Comparison of ENCODE assay signal across 19 cellular contexts in the genomic region with DNA sequence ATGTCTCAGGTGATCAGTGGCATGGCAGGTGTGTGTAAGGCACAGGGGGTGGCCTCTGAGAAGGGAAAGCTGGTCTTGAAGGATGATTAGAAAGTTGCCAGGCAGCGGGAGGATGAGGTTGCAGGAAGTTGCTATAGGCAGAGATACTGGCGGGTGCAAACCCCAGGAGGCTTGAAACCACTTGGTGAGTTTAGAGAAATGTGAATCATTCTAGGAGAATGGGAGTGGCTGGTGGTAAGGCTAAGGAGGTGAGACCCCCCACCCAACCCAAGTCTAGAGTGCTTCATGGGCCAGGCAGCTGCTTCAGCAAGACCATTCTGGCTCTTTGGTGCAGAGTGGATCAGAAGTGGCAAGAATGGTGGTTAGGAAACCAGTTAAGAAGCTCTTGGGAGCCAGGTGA. TPM values are rescaled to one million over a fixed set of nuclear protein-coding genes. Genes with fewer than 3 reads are reported as not detected.
DNase-seq lines count a peak whose midpoint lies in the region; ATAC-seq, FAIRE-seq and TF ChIP-seq lines count a peak whose summit lies in the region.
"Had no signal": no experiment of that assay in that cellular context is flagged by ENCODE, and none has a peak within 500 bp of the region (broad histone marks: within the 10 kb centered on the region; RNA-seq: fewer than 3 reads in every experiment).

No MANE protein-coding gene starts in this region.

- CTCF ChIA-PET in activated naive CD4-positive, alpha-beta T cell treated with anti-CD3 and anti-CD28 coated beads, Interleukin-2, amount 10 ng/mL, durations not matched to agents 7 days and 5 days (lab: Charles Lee) = interaction anchor here (0.8 to 7.0 kb wide), 9 partner anchors 11 to 118 kb away, joined by 3 to 47 read pairs (median 8); a partner anchor contains a TSS
- CTCF ChIA-PET in GM12878 (lab: Yijun Ruan, JAX) = interaction anchor here (0.6 to 8.5 kb wide), 8 partner anchors 11 to 82 kb away, joined by 3 to 60 read pairs (median 8); a partner anchor contains a TSS

- in situ Hi-C loops in GM12878 (cut with MboI) = no loop called here

- no peaks in the 10 kb centered on the region for H3K9me3 Mint-ChIP-seq in activated naive CD4-positive, alpha-beta T cell treated with anti-CD3 and anti-CD28 coated beads, Interleukin-2, amount 10 ng/mL, durations not matched to agents 7 days and 5 days
- H3K9me3 Mint-ChIP-seq in stimulated activated naive CD8-positive, alpha-beta T cell treated with anti-CD3 and anti-CD28 coated beads, Interleukin-15, amount 100 ng/mL, for 72 hours = no peaks in the 10 kb centered on the region
- H3K9me3 Mint-ChIP-seq: nephron had no signal

- H3K9ac ChIP-seq in GM12878 (ENCODE audit: control insufficient read depth, insufficient read depth, low read length) = no peak overlapping the region

- POLR2A ChIA-PET in GM12878 (lab: Charles Lee) = interaction anchor here (0.5 to 1.6 kb wide), 5 partner anchors 9 to 205 kb away, joined by 3 to 5 read pairs (median 4); a partner anchor contains a TSS

- peak; percentile 50 for DNase-seq in activated naive CD4-positive, alpha-beta T cell treated with anti-CD3 and anti-CD28 coated beads, Interleukin-2, amount 10 ng/mL, durations not matched to agents 7 days and 5 days
- DNase-seq in activated naive CD4-positive, alpha-beta T cell (lab: John Stamatoyannopoulos, UW) = no peak
- no peak for DNase-seq in T-helper 17 cell
- DNase-seq in GM12878 (ENCODE audit: low read depth, low spot score) = no peak
- peak in 1 of 2 donors; percentile 75 for DNase-seq in stimulated activated naive CD8-positive, alpha-beta T cell treated with anti-CD3 and anti-CD28 coated beads, Interleukin-15, amount 100 ng/mL, for 72 hours
- DNase-seq in HK-2 (ENCODE audit: unreplicated experiment) = no peak
- no peak for DNase-seq in SIG-M5 treated with dmso at 0.1 percent for 504 hours (lab: John Stamatoyannopoulos, UW; ENCODE audit: unreplicated experiment)
- DNase-seq: adrenal gland; cerebellar nuclear complex; DMS 273 treated with DMSO at 0.1 percent for 48 hours; foreskin fibroblast; KBM-7; lower lobe of right lung; NCI-H1092 treated with DMSO at 0.1 percent for 48 hours; stimulated activated CD4-positive, alpha-beta T cell treated with anti-CD3 and anti-CD28 coated beads, Interleukin-12 subunit alpha, Interleukin-12 subunit beta, amount 100 ng/mL, for 4 hours had no signal

- no TSS peak for BruUV-seq in GM12878 (replicated peaks; lab: Mats Ljungman, UMichigan)

- no peak overlapping the region for H3K4me2 ChIP-seq in GM12878 (ENCODE audit: control insufficient read depth, insufficient read depth)

- RAD21 ChIA-PET in GM12878 (lab: Charles Lee; ENCODE audit: unreplicated experiment) = interaction anchor here (1.3 to 4.4 kb wide), 4 partner anchors 8 to 81 kb away, joined by 3 to 22 read pairs (median 8); a partner anchor contains a TSS

- H3K27me3 Mint-ChIP-seq in activated naive CD4-positive, alpha-beta T cell treated with anti-CD3 and anti-CD28 coated beads, Interleukin-2, amount 10 ng/mL, durations not matched to agents 7 days and 5 days = no peaks in the 10 kb centered on the region
- H3K27me3 Mint-ChIP-seq in T-helper 17 cell = no peaks in the 10 kb centered on the region
- no peaks in the 10 kb centered on the region for H3K27me3 Mint-ChIP-seq in stimulated activated naive CD8-positive, alpha-beta T cell treated with anti-CD3 and anti-CD28 coated beads, Interleukin-15, amount 100 ng/mL, for 72 hours

- TF ChIP-seq POLR2A in GM12878 (IDR thresholded peaks at IDR 0.05; ENCODE audit: low read depth, low read length) (no peak), gastroesophageal sphincter (IDR thresholded peaks at IDR 0.05) (no peak)

- H3K27me3 ChIP-seq in GM12878 (replicated peaks in 1 of 2; ENCODE audit: control insufficient read depth in 2 of 2, insufficient read depth in 2 of 2, low read length in 1 of 2) (no peaks in the 10 kb centered on the region), gastroesophageal sphincter (peaks cover 13% of the 10 kb centered on the region)
- H3K27me3 ChIP-seq: adrenal gland had no signal

- ATAC-seq in T-helper 17 cell (peak; percentile 10), GM12878 (peak; percentile 70), gastroesophageal sphincter (no peak)
- ATAC-seq in stimulated activated naive CD8-positive, alpha-beta T cell treated with anti-CD3 and anti-CD28 coated beads, Interleukin-15, amount 100 ng/mL, for 72 hours = peak; percentile 88
- ATAC-seq: lower lobe of right lung had no signal

- 4% methylated on average over 2 of the region's 2 CpGs for WGBS in GM12878 (ENCODE audit: insufficient coverage, insufficient replicate concordance, low lambda C conversion rate, missing lambda C conversion rate)
- 86 to 97% methylated on average over 2 of the region's 2 CpGs for WGBS in gastroesophageal sphincter (ENCODE audit: low coverage in 1 of 2), 2 donors

- TF ChIP-seq RAD21 in GM12878 (IDR thresholded peaks at IDR 0.05; ENCODE audit: insufficient read depth, low read depth, low read length) = no peak

- H3K4me1 Mint-ChIP-seq in activated naive CD4-positive, alpha-beta T cell treated with anti-CD3 and anti-CD28 coated beads, Interleukin-2, amount 10 ng/mL, durations not matched to agents 7 days and 5 days = peaks cover 57% of the 10 kb centered on the region
- H3K4me1 Mint-ChIP-seq in T-helper 17 cell = peaks cover 56% of the 10 kb centered on the region
- H3K4me1 Mint-ChIP-seq in stimulated activated naive CD8-positive, alpha-beta T cell treated with anti-CD3 and anti-CD28 coated beads, Interleukin-15, amount 100 ng/mL, for 72 hours = peaks cover 71% of the 10 kb centered on the region

- TF ChIP-seq CTCF in GM12878 (IDR thresholded peaks at IDR 0.05 in 2 of 3, conservative IDR thresholded peaks at IDR 0.05 in 1 of 3; ENCODE audit: control insufficient read depth in 2 of 3, extremely low read depth in 1 of 3, insufficient read depth in 1 of 3, low read depth in 3 of 3, low read length in 3 of 3) (no peak), gastroesophageal sphincter (IDR thresholded peaks at IDR 0.05) (no peak)

- no peaks in the 10 kb centered on the region for H3K79me2 ChIP-seq in GM12878 (ENCODE audit: control insufficient read depth, insufficient read depth, low read length)

- H3K36me3 ChIP-seq in GM12878 (ENCODE audit: control insufficient read depth in 2 of 2, insufficient read depth in 2 of 2, low read length in 1 of 2) (no peaks in the 10 kb centered on the region; a peak in 2 of 4 replicates), gastroesophageal sphincter (peaks cover 0 to 2% of the 10 kb centered on the region in 2 donors)
- H3K36me3 ChIP-seq: adrenal gland, lower lobe of right lung had no signal

- peaks cover 47% of the 10 kb centered on the region for H3K36me3 Mint-ChIP-seq in activated naive CD4-positive, alpha-beta T cell treated with anti-CD3 and anti-CD28 coated beads, Interleukin-2, amount 10 ng/mL, durations not matched to agents 7 days and 5 days
- H3K36me3 Mint-ChIP-seq in T-helper 17 cell (ENCODE audit: low read depth) = peaks cover 16% of the 10 kb centered on the region

- H3K4me3 Mint-ChIP-seq in activated naive CD4-positive, alpha-beta T cell treated with anti-CD3 and anti-CD28 coated beads, Interleukin-2, amount 10 ng/mL, durations not matched to agents 7 days and 5 days = peak overlapping the region; percentile 8
- peak overlapping the region; percentile 79 for H3K4me3 Mint-ChIP-seq in T-helper 17 cell
- peak overlapping the region; percentile 61 to 64 for H3K4me3 Mint-ChIP-seq in stimulated activated naive CD8-positive, alpha-beta T cell treated with anti-CD3 and anti-CD28 coated beads, Interleukin-15, amount 100 ng/mL, for 72 hours
- H3K4me3 Mint-ChIP-seq: nephron had no signal

- no peak overlapping the region for H2AFZ ChIP-seq in GM12878 (ENCODE audit: control insufficient read depth, low read depth, low read length)

- no peak for TF ChIP-seq EP300 in GM12878 (IDR thresholded peaks at IDR 0.05; ENCODE audit: borderline replicate concordance in 1 of 2, control insufficient read depth in 1 of 2, low read depth in 2 of 2, low read length in 2 of 2)
- no peak for TF ChIP-seq EP300 in gastroesophageal sphincter (IDR thresholded peaks at IDR 0.05)

- peak overlapping the region; percentile 86 for H3K27ac Mint-ChIP-seq in activated naive CD4-positive, alpha-beta T cell treated with anti-CD3 and anti-CD28 coated beads, Interleukin-2, amount 10 ng/mL, durations not matched to agents 7 days and 5 days
- peak overlapping the region; percentile 94 for H3K27ac Mint-ChIP-seq in T-helper 17 cell
- H3K27ac Mint-ChIP-seq in stimulated activated naive CD8-positive, alpha-beta T cell treated with anti-CD3 and anti-CD28 coated beads, Interleukin-15, amount 100 ng/mL, for 72 hours = peak overlapping the region; percentile 90 to 97

- peak; percentile 78 for FAIRE-seq in GM12878 (lab: Jason Lieb, UNC)
- FAIRE-seq: endometrium had no signal

- H3K27ac ChIP-seq in GM12878 (ENCODE audit: control insufficient read depth, insufficient read depth) = no peak overlapping the region
- H3K27ac ChIP-seq in gastroesophageal sphincter = no peak overlapping the region
- H3K27ac ChIP-seq: adrenal gland, lower lobe of right lung had no signal

- H3K4me3 ChIP-seq in GM12878 (no peak overlapping the region), gastroesophageal sphincter (no peak overlapping the region)
- H3K4me3 ChIP-seq: adrenal gland, lower lobe of right lung had no signal

- H4K20me1 ChIP-seq in GM12878 (ENCODE audit: control insufficient read depth, insufficient read depth) = no peaks in the 10 kb centered on the region

- H3K9me3 ChIP-seq in T-helper 17 cell (ENCODE audit: control insufficient read depth, low read length, poor library complexity, severe bottlenecking) (no peaks in the 10 kb centered on the region), GM12878 (replicated peaks; ENCODE audit: control insufficient read depth, insufficient read depth, low read length) (no peaks in the 10 kb centered on the region), gastroesophageal sphincter (no peaks in the 10 kb centered on the region)
- H3K9me3 ChIP-seq: adrenal gland, lower lobe of right lung had no signal

- intact Hi-C loops in GM12878 (cut with micrococcal nuclease; ENCODE audit: unreplicated experiment) = no loop called here

- peaks cover 18% of the 10 kb centered on the region for H3K4me1 ChIP-seq in GM12878 (ENCODE audit: control insufficient read depth, insufficient read depth, low read length)
- peaks cover 0 to 34% (median 17%) of the 10 kb centered on the region in 3 donors for H3K4me1 ChIP-seq in gastroesophageal sphincter

- SMC1A ChIA-PET in GM12878 (lab: Charles Lee; ENCODE audit: uncharacterized antibody, unreplicated experiment) = interaction anchor here (1.1 to 3.0 kb wide), 8 partner anchors 10 to 81 kb away, joined by 3 to 15 read pairs (median 6); a partner anchor contains a TSS

RNA-seq across cellular contexts. Expression of a gene that starts 9.0 kb away (rescaled TPM):
- total RNA-seq in T-helper 17 cell (100 to 1,000 TPM; 129 to 137 TPM), GM12878 (2014; rRNA removed) (9.9 and 11.4 TPM in 2 replicates), GM12878 (2014; rRNA removed; fragmentation: Illumina TruSeq; extraction: Trizol) (4.6 and 5.4 TPM in 2 replicates), GM12878 (2021) (15.9 and 17.4 TPM in 2 replicates), gastroesophageal sphincter (under 1 TPM in 1 of 4 donors, not detected in 3; 0.94 TPM)
- total RNA-seq in GM12878 (2013; cell fraction: nucleolus; rRNA removed) = 22.4 and 23.9 TPM in 2 replicates
- polyA plus RNA-seq in GM12878 (2011; ENCODE audit: low read depth) = 1.8 TPM
- polyA plus RNA-seq in GM12878 (2011; rRNA removed) (3.7 and 9.7 TPM in 2 replicates), GM12878 (2014; fragmentation: Illumina TruSeq; extraction: Trizol) (2.2 and 4.4 TPM in 2 replicates), GM12878 (2014; fragmentation: Nextera tagmentation; extraction: Ambion mirVana) (1 to 10 TPM in 1 of 2 experiments, under 1 TPM in 1; 0.72 to 1.8 TPM), GM12878 (2014; rRNA removed) (10.7 and 11.6 TPM in 2 replicates), GM12878 (2016; fragmentation: Nextera tagmentation; extraction: Ambion mirVana) (1 to 10 TPM; 6.5 to 7.4 TPM)
- 11.4 and 13.8 TPM in 2 replicates for polyA plus RNA-seq in GM12878 (2011; cell fraction: cytosol; rRNA removed)
- 23.0 and 23.7 TPM in 2 replicates for polyA plus RNA-seq in GM12878 (2011; cell fraction: nucleus; rRNA removed)
- 3.4 and 5.8 TPM in 2 replicates for polyA plus RNA-seq in GM12878 (2012)
- 8.1 and 15.6 TPM in 2 replicates for polyA minus RNA-seq in GM12878 (2011; rRNA and poly(A)+ RNA removed)
- polyA minus RNA-seq in GM12878 (2011; cell fraction: cytosol; rRNA and poly(A)+ RNA removed) = 8.7 and 12.3 TPM in 2 replicates
- 19.2 and 32.7 TPM in 2 replicates for polyA minus RNA-seq in GM12878 (2011; cell fraction: nucleus; rRNA and poly(A)+ RNA removed)

RNA-seq across cellular contexts. Expression of a gene that starts 40.3 kb away (rescaled TPM):
- total RNA-seq in T-helper 17 cell = 10 to 100 TPM; 51.0 to 82.4 TPM
- 41.6 and 44.9 TPM in 2 replicates for total RNA-seq in GM12878 (2013; cell fraction: nucleolus; rRNA removed)
- total RNA-seq in GM12878 (2014; rRNA removed) = 79.6 and 92.2 TPM in 2 replicates
- total RNA-seq in GM12878 (2014; rRNA removed; fragmentation: Illumina TruSeq; extraction: Trizol) = 34.0 and 36.0 TPM in 2 replicates
- 78.3 and 87.5 TPM in 2 replicates for total RNA-seq in GM12878 (2021)
- 47.3 TPM for polyA plus RNA-seq in GM12878 (2011; ENCODE audit: low read depth)
- polyA plus RNA-seq in GM12878 (2011; rRNA removed) = 29.2 and 52.8 TPM in 2 replicates
- polyA plus RNA-seq in GM12878 (2011; cell fraction: cytosol; rRNA removed) = 88.4 and 93.1 TPM in 2 replicates
- polyA plus RNA-seq in GM12878 (2011; cell fraction: nucleus; rRNA removed) = 48.7 and 57.5 TPM in 2 replicates
- polyA plus RNA-seq in GM12878 (2012) = 53.5 and 59.4 TPM in 2 replicates
- polyA plus RNA-seq in GM12878 (2014; fragmentation: Illumina TruSeq; extraction: Trizol) = 121 and 132 TPM in 2 replicates
- polyA plus RNA-seq in GM12878 (2014; fragmentation: Nextera tagmentation; extraction: Ambion mirVana) = 10 to 100 TPM; 23.8 to 30.1 TPM
- polyA plus RNA-seq in GM12878 (2014; rRNA removed) = 52.6 and 56.6 TPM in 2 replicates
- 10 to 100 TPM; 73.5 to 77.2 TPM for polyA plus RNA-seq in GM12878 (2016; fragmentation: Nextera tagmentation; extraction: Ambion mirVana)
- polyA minus RNA-seq in GM12878 (2011; rRNA and poly(A)+ RNA removed) = 60.8 and 108 TPM in 2 replicates
- 32.9 and 54.4 TPM in 2 replicates for polyA minus RNA-seq in GM12878 (2011; cell fraction: cytosol; rRNA and poly(A)+ RNA removed)
- 18.6 and 34.4 TPM in 2 replicates for polyA minus RNA-seq in GM12878 (2011; cell fraction: nucleus; rRNA and poly(A)+ RNA removed)
- total RNA-seq in gastroesophageal sphincter = 10 to 100 TPM; 33.4 to 41.0 (median 33.9) TPM

RNA-seq across cellular contexts. Expression of a gene that starts 51.3 kb away (rescaled TPM):
- total RNA-seq in T-helper 17 cell = not detected
- not detected in 2 replicates for total RNA-seq in GM12878 (2013; cell fraction: nucleolus; rRNA removed)
- total RNA-seq in GM12878 (2014; rRNA removed) = not detected in 2 replicates
- not detected in 2 replicates for total RNA-seq in GM12878 (2014; rRNA removed; fragmentation: Illumina TruSeq; extraction: Trizol)
- total RNA-seq in GM12878 (2021) = not detected in 2 replicates
- not detected for polyA plus RNA-seq in GM12878 (2011; ENCODE audit: low read depth)
- polyA plus RNA-seq in GM12878 (2011; rRNA removed) = 0.01 TPM in 1 of 2 replicates, not detected in the other
- not detected in 2 replicates for polyA plus RNA-seq in GM12878 (2011; cell fraction: cytosol; rRNA removed)
- polyA plus RNA-seq in GM12878 (2011; cell fraction: nucleus; rRNA removed) = 0.10 and 0.16 TPM in 2 replicates
- polyA plus RNA-seq in GM12878 (2012) = not detected in 2 replicates
- polyA plus RNA-seq in GM12878 (2014; fragmentation: Illumina TruSeq; extraction: Trizol) = not detected in 2 replicates
- polyA plus RNA-seq in GM12878 (2014; fragmentation: Nextera tagmentation; extraction: Ambion mirVana) = not detected
- not detected in 2 replicates for polyA plus RNA-seq in GM12878 (2014; rRNA removed)
- not detected for polyA plus RNA-seq in GM12878 (2016; fragmentation: Nextera tagmentation; extraction: Ambion mirVana)
- 0.05 TPM in 1 of 2 replicates, not detected in the other for polyA minus RNA-seq in GM12878 (2011; rRNA and poly(A)+ RNA removed)
- polyA minus RNA-seq in GM12878 (2011; cell fraction: cytosol; rRNA and poly(A)+ RNA removed) = not detected in 2 replicates
- under 0.01 and 0.10 TPM in 2 replicates for polyA minus RNA-seq in GM12878 (2011; cell fraction: nucleus; rRNA and poly(A)+ RNA removed)
- total RNA-seq in gastroesophageal sphincter = under 1 TPM in 1 of 4 donors, not detected in 3; under 0.01 TPM
- total RNA-seq: lower lobe of right lung, pulmonary artery endothelial cell had no signal

RNA-seq across cellular contexts. Expression of a gene that starts 53.0 kb away (rescaled TPM):
- total RNA-seq in T-helper 17 cell (under 1 TPM; 0.34 to 0.67 TPM), GM12878 (2014; rRNA removed) (0.16 and 0.56 TPM in 2 replicates), GM12878 (2014; rRNA removed; fragmentation: Illumina TruSeq; extraction: Trizol) (not detected in 2 replicates), GM12878 (2021) (0.19 TPM in 1 of 2 replicates, not detected in the other), gastroesophageal sphincter (1 to 10 TPM in 2 of 4 donors, under 1 TPM in 2; 0.23 to 4.4 (median 0.72) TPM)
- not detected in 2 replicates for total RNA-seq in GM12878 (2013; cell fraction: nucleolus; rRNA removed)
- not detected for polyA plus RNA-seq in GM12878 (2011; ENCODE audit: low read depth)
- polyA plus RNA-seq in GM12878 (2011; rRNA removed) (0.07 and 0.10 TPM in 2 replicates), GM12878 (2014; fragmentation: Illumina TruSeq; extraction: Trizol) (not detected in 2 replicates), GM12878 (2014; fragmentation: Nextera tagmentation; extraction: Ambion mirVana) (not detected), GM12878 (2014; rRNA removed) (0.08 TPM in 1 of 2 replicates, not detected in the other), GM12878 (2016; fragmentation: Nextera tagmentation; extraction: Ambion mirVana) (under 1 TPM in 1 of 2 experiments, not detected in 1; 0.40 TPM)
- polyA plus RNA-seq in GM12878 (2011; cell fraction: cytosol; rRNA removed) = 0.19 and 0.20 TPM in 2 replicates
- polyA plus RNA-seq in GM12878 (2011; cell fraction: nucleus; rRNA removed) = 0.83 and 1.3 TPM in 2 replicates
- not detected in 2 replicates for polyA plus RNA-seq in GM12878 (2012)
- polyA minus RNA-seq in GM12878 (2011; rRNA and poly(A)+ RNA removed) = 0.15 and 0.22 TPM in 2 replicates
- polyA minus RNA-seq in GM12878 (2011; cell fraction: cytosol; rRNA and poly(A)+ RNA removed) = not detected in 2 replicates
- polyA minus RNA-seq in GM12878 (2011; cell fraction: nucleus; rRNA and poly(A)+ RNA removed) = 0.24 TPM in 1 of 2 replicates, not detected in the other

RNA-seq across cellular contexts. Expression of a gene that starts 56.2 kb away (rescaled TPM):
- total RNA-seq in T-helper 17 cell (100 to 1,000 TPM in 1 of 2 donors, 10 to 100 TPM in 1; 75.3 to 100 TPM), GM12878 (2014; rRNA removed) (237 and 258 TPM in 2 replicates), GM12878 (2014; rRNA removed; fragmentation: Illumina TruSeq; extraction: Trizol) (267 and 277 TPM in 2 replicates), GM12878 (2021) (261 and 271 TPM in 2 replicates), gastroesophageal sphincter (100 to 1,000 TPM; 138 to 237 (median 186) TPM)
- total RNA-seq in GM12878 (2013; cell fraction: nucleolus; rRNA removed) = 39.3 and 39.8 TPM in 2 replicates
- polyA plus RNA-seq in GM12878 (2011; ENCODE audit: low read depth) = 91.5 TPM
- polyA plus RNA-seq in GM12878 (2011; rRNA removed) (200 and 203 TPM in 2 replicates), GM12878 (2014; fragmentation: Illumina TruSeq; extraction: Trizol) (372 and 388 TPM in 2 replicates), GM12878 (2014; fragmentation: Nextera tagmentation; extraction: Ambion mirVana) (10 to 100 TPM; 28.3 to 65.9 TPM), GM12878 (2014; rRNA removed) (217 and 223 TPM in 2 replicates), GM12878 (2016; fragmentation: Nextera tagmentation; extraction: Ambion mirVana) (10 to 100 TPM; 45.1 to 81.9 TPM)
- polyA plus RNA-seq in GM12878 (2011; cell fraction: cytosol; rRNA removed) = 144 and 155 TPM in 2 replicates
- polyA plus RNA-seq in GM12878 (2011; cell fraction: nucleus; rRNA removed) = 134 and 144 TPM in 2 replicates
- polyA plus RNA-seq in GM12878 (2012) = 118 and 127 TPM in 2 replicates
- polyA minus RNA-seq in GM12878 (2011; rRNA and poly(A)+ RNA removed) = 62.2 and 108 TPM in 2 replicates
- 51.7 and 58.8 TPM in 2 replicates for polyA minus RNA-seq in GM12878 (2011; cell fraction: cytosol; rRNA and poly(A)+ RNA removed)
- 25.5 and 37.3 TPM in 2 replicates for polyA minus RNA-seq in GM12878 (2011; cell fraction: nucleus; rRNA and poly(A)+ RNA removed)

Comparison
In these comparisons a context has a peak if more than half of its experiments do, and no peak if none do; other contexts are left out.
1. H3K4me3 Mint-ChIP-seq: peak in every context shown above with its lines; median percentile 79 in T-helper 17 cell; 62 in stimulated activated naive CD8-positive, alpha-beta T cell treated with anti-CD3 and anti-CD28 coated beads, Interleukin-15, amount 100 ng/mL, for 72 hours; 8 in activated naive CD4-positive, alpha-beta T cell treated with anti-CD3 and anti-CD28 coated beads, Interleukin-2, amount 10 ng/mL, durations not matched to agents 7 days and 5 days.
2. RNA of a gene that starts 9.0 kb away (total RNA-seq): 129 to 137 TPM in T-helper 17 cell; 4.6 to 23.9 TPM in GM12878 and 0.94 TPM in gastroesophageal sphincter; every median in the first group is over 4 times any median in the second.
3. Peak in every context shown above with its lines, with median percentiles within 50 percentile points of each other: H3K27ac Mint-ChIP-seq.